24 cellular contexts compared by ENCODE assay signal in genomic region chr4:158871050-158871724, GRCh38.
DNase-seq lines count a peak whose midpoint lies in the region; ATAC-seq and TF ChIP-seq lines count a peak whose summit lies in the region.
"Had no signal": no experiment of that assay in that cellular context is flagged by ENCODE, and none has a peak within 500 bp of the region (broad histone marks: within the 10 kb centered on the region; RNA-seq: fewer than 3 reads in every experiment).

No MANE protein-coding gene starts in this region.

- no peak for TF ChIP-seq CTCF in VCaP (conservative IDR thresholded peaks at IDR 0.05)
- no peak for TF ChIP-seq CTCF in left ventricle myocardium inferior (IDR thresholded peaks at IDR 0.05; ENCODE audit: borderline replicate concordance)
- TF ChIP-seq CTCF in tibial artery (IDR thresholded peaks at IDR 0.05): no peak
- TF ChIP-seq CTCF in sigmoid colon (IDR thresholded peaks at IDR 0.05): no peak

- no peak for TF ChIP-seq POLR2A in sigmoid colon (IDR thresholded peaks at IDR 0.05)

- 57 to 59% methylated on average over 4 of the region's 4 CpGs for WGBS in sigmoid colon, 2 donors

- no peaks in the 10 kb centered on the region for H3K27me3 ChIP-seq in left ventricle myocardium inferior (ENCODE audit: low read depth)
- no peaks in the 10 kb centered on the region for H3K27me3 ChIP-seq in tibial artery
- no peaks in the 10 kb centered on the region for H3K27me3 ChIP-seq in sigmoid colon
- H3K27me3 ChIP-seq: esophagus muscularis mucosa, MG63, uterus had no signal

- H3K9me3 ChIP-seq in left ventricle myocardium inferior (replicated peaks) (no peaks in the 10 kb centered on the region), tibial artery (no peaks in the 10 kb centered on the region), sigmoid colon (no peaks in the 10 kb centered on the region)
- H3K9me3 ChIP-seq: esophagus muscularis mucosa, MG63, uterus had no signal

- peaks cover 85% of the 10 kb centered on the region for H3K4me1 ChIP-seq in left ventricle myocardium inferior
- peaks cover 0 to 57% (median 28%) of the 10 kb centered on the region in 4 donors for H3K4me1 ChIP-seq in tibial artery
- peaks cover 0 to 10% (median 0%) of the 10 kb centered on the region in 4 donors for H3K4me1 ChIP-seq in sigmoid colon
- H3K4me1 ChIP-seq: uterus had no signal

- H3K4me3 ChIP-seq in left ventricle myocardium inferior (no peak overlapping the region), tibial artery (no peak overlapping the region), sigmoid colon (no peak overlapping the region)
- H3K4me3 ChIP-seq: esophagus muscularis mucosa, lung, MG63, smooth muscle cell, uterus had no signal

- H3K27ac ChIP-seq in VCaP (peak overlapping the region; percentile 19; the same call in 1 of the 2 replicates), left ventricle myocardium inferior (replicated peaks) (peak overlapping the region; percentile 1), tibial artery (peak overlapping the region; percentile 64 to 78), sigmoid colon (no peak overlapping the region)
- H3K27ac ChIP-seq: esophagus muscularis mucosa, uterus had no signal

- peak; percentile 12 for DNase-seq in NOMO-1 treated with DMSO at 0.1 percent for 48 hours (lab: John Stamatoyannopoulos, UW; ENCODE audit: unreplicated experiment)
- no peak for DNase-seq in NOMO-1 treated with dmso at 0.1 percent for 144 hours (lab: John Stamatoyannopoulos, UW; ENCODE audit: unreplicated experiment)
- DNase-seq in left ventricle myocardium inferior: no peak
- DNase-seq in tibial artery: no peak
- no peak for DNase-seq in sigmoid colon
- DNase-seq in UCSD-AML1 (lab: John Stamatoyannopoulos, UW; ENCODE audit: unreplicated experiment): no peak
- DNase-seq: activated CD4-positive, CD25-positive, alpha-beta regulatory T cell; activated CD8-positive, alpha-beta T cell treated with anti-CD3 and anti-CD28 coated beads, Interleukin-2, amount 10 ng/mL, durations not matched to agents 7 days and 5 days; activated naive CD4-positive, alpha-beta T cell treated with anti-CD3 and anti-CD28 coated beads for 36 hours; activated T-cell treated with anti-CD3 and anti-CD28 coated beads, Interleukin-2, amount 50 U/mL, for 24 hours; DMS153; effector CD4-positive, alpha-beta T cell; HCEC 1CT; MG63; NCI-H446; SHP77; stimulated activated CD4-positive, alpha-beta T cell treated with anti-CD3 and anti-CD28 coated beads, Interleukin-4, amount 100 ng/mL, for 4 hours; T-helper 17 cell; uterus had no signal

- intact Hi-C loops in left ventricle myocardium inferior (cut with micrococcal nuclease): no loop called here
- intact Hi-C loops in tibial artery (cut with DNase I; ENCODE audit: low total_unique reads): no loop called here
- intact Hi-C loops in sigmoid colon (cut with DNase I): no loop called here

- no peak for TF ChIP-seq EP300 in sigmoid colon (IDR thresholded peaks at IDR 0.05)

- peaks cover 77% of the 10 kb centered on the region for H3K36me3 ChIP-seq in left ventricle myocardium inferior
- H3K36me3 ChIP-seq in tibial artery: peaks cover 0 to 26% (median 23%) of the 10 kb centered on the region in 3 donors
- H3K36me3 ChIP-seq in sigmoid colon: peaks cover 3 to 40% (median 25%) of the 10 kb centered on the region in 4 donors
- H3K36me3 ChIP-seq: MG63, uterus had no signal

- ATAC-seq in GM21717 (IDR thresholded peaks at IDR 0.05; ENCODE audit: unreplicated experiment): no peak
- ATAC-seq: activated CD8-positive, alpha-beta T cell treated with anti-CD3 and anti-CD28 coated beads, Interleukin-2, amount 10 ng/mL, durations not matched to agents 7 days and 5 days; T-helper 17 cell had no signal

Comparison
In these comparisons a context has a peak if more than half of its experiments do, and no peak if none do; other contexts are left out.
1. H3K27ac ChIP-seq: peak in VCaP (single experiment), left ventricle myocardium inferior (single experiment) and tibial artery (2 of 2); none in sigmoid colon (0 of 4).